8 cellular contexts compared by ENCODE assay signal in the genomic region with DNA sequence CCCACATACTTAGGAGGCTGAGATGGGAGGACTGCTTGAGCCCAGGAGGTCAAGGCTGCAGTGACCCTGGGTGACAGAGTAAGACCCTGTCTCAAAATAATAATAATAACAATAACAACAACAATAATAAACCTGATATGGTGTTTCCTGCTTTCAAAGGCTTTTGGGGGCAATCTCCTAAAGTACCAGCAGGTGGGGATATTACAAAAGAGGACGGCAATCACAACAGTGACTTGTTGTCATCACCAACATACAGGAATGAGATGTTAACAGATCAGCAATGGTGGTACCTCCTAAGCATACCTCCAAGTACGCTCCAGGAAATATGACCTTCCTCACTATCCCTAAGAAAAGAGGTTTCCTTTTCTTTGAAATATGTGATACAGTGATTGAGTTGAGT.
DNase-seq lines count a peak whose midpoint lies in the region; ATAC-seq and TF ChIP-seq lines count a peak whose summit lies in the region.

No MANE protein-coding gene starts in this region.

- no peaks in the 10 kb centered on the region for H3F3A ChIP-seq in SK-N-SH (replicated peaks; ENCODE audit: insufficient read depth)

- CTCF ChIA-PET in SK-N-SH (lab: Yijun Ruan, JAX) = interaction anchor here (0.8 kb wide), 1 partner anchor 538 kb away, joined by 3 read pairs; no protein-coding TSS in a partner anchor

- TF ChIP-seq EP300 in SK-N-SH (IDR thresholded peaks at IDR 0.05; ENCODE audit: borderline replicate concordance in 1 of 2, low read depth in 1 of 2, low read length in 1 of 2) = no peak

- H3K79me2 ChIP-seq in DND-41 (ENCODE audit: insufficient read depth, low read length) (no peaks in the 10 kb centered on the region), SK-N-SH (ENCODE audit: insufficient read depth) (no peaks in the 10 kb centered on the region)

- H4K20me1 ChIP-seq in DND-41 (ENCODE audit: insufficient read depth, low read length) (no peaks in the 10 kb centered on the region), SK-N-SH (ENCODE audit: insufficient read depth) (no peaks in the 10 kb centered on the region)

- no peak overlapping the region for H3K27ac Mint-ChIP-seq in stimulated activated effector memory CD8-positive, alpha-beta T cell treated with anti-CD3 and anti-CD28 coated beads, Interleukin-12 subunit alpha, Interleukin-12 subunit beta, amount 100 ng/mL, for 72 hours

- peak; percentile 74 for TF ChIP-seq CTCF in DND-41 (IDR thresholded peaks at IDR 0.05; ENCODE audit: borderline replicate concordance, extremely low read depth, low read length, poor library complexity, severe bottlenecking)
- peak; percentile 66 for TF ChIP-seq CTCF in SK-N-SH (IDR thresholded peaks at IDR 0.05)
- TF ChIP-seq CTCF in uterus (IDR thresholded peaks at IDR 0.05) = peak in 3 of 4 experiments; percentile 20 to 36 (median 31)

- H3K4me3 ChIP-seq in DND-41 (ENCODE audit: low read depth in 1 of 2, low read length in 2 of 2) = no peak overlapping the region
- H3K4me3 ChIP-seq in SK-N-SH (ENCODE audit: low read depth in 2 of 2, low read length in 1 of 2) = no peak overlapping the region; a peak in 1 of 4 replicates
- no peak overlapping the region for H3K4me3 ChIP-seq in uterus

- H3K27me3 ChIP-seq in DND-41 (ENCODE audit: insufficient read depth, low read length, poor library complexity) (no peaks in the 10 kb centered on the region), SK-N-SH (ENCODE audit: insufficient read depth) (no peaks in the 10 kb centered on the region), uterus (no peaks in the 10 kb centered on the region)

- no peaks in the 10 kb centered on the region for H3K9me3 ChIP-seq in DND-41 (ENCODE audit: insufficient read depth, low read length, severe bottlenecking)
- no peaks in the 10 kb centered on the region for H3K9me3 ChIP-seq in SK-N-SH
- H3K9me3 ChIP-seq in uterus = no peaks in the 10 kb centered on the region

- no peaks in the 10 kb centered on the region for H3K36me3 ChIP-seq in DND-41 (ENCODE audit: insufficient read depth, low read length)
- H3K36me3 ChIP-seq in SK-N-SH (replicated peaks in 1 of 2; ENCODE audit: control insufficient read depth in 1 of 2, insufficient read depth in 2 of 2, low read length in 1 of 2) = no peaks in the 10 kb centered on the region
- H3K36me3 ChIP-seq in uterus = no peaks in the 10 kb centered on the region

- no peaks in the 10 kb centered on the region for H3K4me1 Mint-ChIP-seq in stimulated activated effector memory CD8-positive, alpha-beta T cell treated with anti-CD3 and anti-CD28 coated beads, Interleukin-12 subunit alpha, Interleukin-12 subunit beta, amount 100 ng/mL, for 72 hours

- TF ChIP-seq RAD21 in SK-N-SH (IDR thresholded peaks at IDR 0.05; ENCODE audit: low read length) = peak; percentile 58

- whole genome bisulfite sequencing in SK-N-SH (ENCODE audit: low lambda C conversion rate) = 19% methylated on average over 2 of the region's 2 CpGs

- H3K36me3 Mint-ChIP-seq in stimulated activated effector memory CD8-positive, alpha-beta T cell treated with anti-CD3 and anti-CD28 coated beads, Interleukin-12 subunit alpha, Interleukin-12 subunit beta, amount 100 ng/mL, for 72 hours = no peaks in the 10 kb centered on the region

- H3K4me3 Mint-ChIP-seq in stimulated activated effector memory CD8-positive, alpha-beta T cell treated with anti-CD3 and anti-CD28 coated beads, Interleukin-12 subunit alpha, Interleukin-12 subunit beta, amount 100 ng/mL, for 72 hours = no peak overlapping the region

- H3K9ac ChIP-seq in DND-41 (ENCODE audit: low read depth, low read length) = no peak overlapping the region
- no peak overlapping the region for H3K9ac ChIP-seq in SK-N-SH

- H2AFZ ChIP-seq in DND-41 (ENCODE audit: low read depth, low read length) (no peak overlapping the region), SK-N-SH (ENCODE audit: low read depth) (no peak overlapping the region)

- POLR2A ChIA-PET in SK-N-SH (lab: Yijun Ruan, JAX) = no interaction called here

- H3K27ac ChIP-seq in DND-41 (ENCODE audit: low read length) (no peak overlapping the region), SK-N-SH (ENCODE audit: low read depth in 2 of 2, low read length in 1 of 2) (no peak overlapping the region), uterus (no peak overlapping the region)

- ATAC-seq in DND-41 (ENCODE audit: insufficient read depth, low read depth) = peak; percentile 55; the same call in 2 of the 3 replicates
- peak; percentile 68 for ATAC-seq in GM19438 (IDR thresholded peaks at IDR 0.05; ENCODE audit: low read depth, unreplicated experiment)
- ATAC-seq in HG03469 (IDR thresholded peaks at IDR 0.05; ENCODE audit: unreplicated experiment) = peak; percentile 82
- no peak for ATAC-seq in stimulated activated effector memory CD8-positive, alpha-beta T cell treated with anti-CD3 and anti-CD28 coated beads, Interleukin-12 subunit alpha, Interleukin-12 subunit beta, amount 100 ng/mL, for 72 hours

- intact Hi-C loops in uterus (cut with DNase I; ENCODE audit: low total_unique reads) = no loop called here
- intact Hi-C loops in posterior vena cava (cut with DNase I) = loop anchor here in 1 of 2 donors (10.0 kb wide), 2 partner anchors 140 to 540 kb away; no protein-coding TSS in a partner anchor

- no peaks in the 10 kb centered on the region for H3K9me2 ChIP-seq in SK-N-SH

- peaks cover 6% of the 10 kb centered on the region for H3K9me3 Mint-ChIP-seq in stimulated activated effector memory CD8-positive, alpha-beta T cell treated with anti-CD3 and anti-CD28 coated beads, Interleukin-12 subunit alpha, Interleukin-12 subunit beta, amount 100 ng/mL, for 72 hours

- DNase-seq in DND-41 = peak; percentile 19
- peak; percentile 43 for DNase-seq in SK-N-SH
- peak; percentile 24 for DNase-seq in glomerular visceral epithelial cell (ENCODE audit: extremely low spot score)
- no peak for DNase-seq in uterus
- DNase-seq in posterior vena cava (ENCODE audit: low spot score) = no peak
- no peak for DNase-seq in stimulated activated effector memory CD8-positive, alpha-beta T cell treated with anti-CD3 and anti-CD28 coated beads, Interleukin-12 subunit alpha, Interleukin-12 subunit beta, amount 100 ng/mL, for 72 hours (ENCODE audit: low spot score in 2 of 2)

- H3K4me1 ChIP-seq in DND-41 (ENCODE audit: insufficient read depth, low read length) (no peaks in the 10 kb centered on the region), SK-N-SH (ENCODE audit: control insufficient read depth in 1 of 2, insufficient read depth in 2 of 2, low read depth in 1 of 2, low read length in 1 of 2) (no peaks in the 10 kb centered on the region), uterus (no peaks in the 10 kb centered on the region)

- no peak for TF ChIP-seq POLR2A in uterus (IDR thresholded peaks at IDR 0.05)

- H3K4me2 ChIP-seq in DND-41 (ENCODE audit: insufficient read depth, low read length) = no peak overlapping the region
- no peak overlapping the region for H3K4me2 ChIP-seq in SK-N-SH

TF ChIP-seq in SK-N-SH, 30 proteins besides CTCF, POLR2A, EP300 and RAD21:
- TF ChIP-seq SMC3 (IDR thresholded peaks at IDR 0.05; ENCODE audit: low read depth, low read length) (peak; percentile 30; the same call in 1 of the 2 replicates), JUND (IDR thresholded peaks at IDR 0.05) (no peak)

Comparison
In these comparisons a context has a peak if more than half of its experiments do, and no peak if none do; other contexts are left out.
1. DNase-seq: peak in DND-41 (single experiment), SK-N-SH (single experiment) and glomerular visceral epithelial cell (single experiment); none in uterus (0 of 2), posterior vena cava (single experiment) and stimulated activated effector memory CD8-positive, alpha-beta T cell treated with anti-CD3 and anti-CD28 coated beads, Interleukin-12 subunit alpha, Interleukin-12 subunit beta, amount 100 ng/mL, for 72 hours (0 of 2).
2. Peak in every context shown above with its lines, with median percentiles within 50 percentile points of each other: CTCF ChIP-seq.